In the genomic region with DNA sequence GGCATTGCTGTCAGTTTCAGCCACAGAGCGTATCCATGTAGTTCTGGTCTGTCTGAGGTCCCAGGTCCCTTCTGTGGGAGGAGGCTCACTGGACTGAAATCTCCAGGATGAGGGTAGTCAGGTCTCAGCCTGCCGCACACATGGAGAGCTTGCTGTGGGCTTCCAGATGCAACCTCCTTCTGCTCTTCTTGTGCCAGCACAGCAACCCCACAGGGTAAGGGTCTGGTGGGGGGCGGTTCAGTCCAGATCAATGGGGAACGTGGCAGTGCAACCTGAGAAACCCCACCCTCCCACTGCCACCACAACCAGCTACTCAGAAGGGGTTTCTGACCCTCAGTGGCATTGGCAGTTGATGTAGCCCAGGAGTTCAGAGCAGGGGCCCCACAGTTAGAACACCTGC, we compare ENCODE assay signal across 19 cellular contexts.
DNase-seq lines count a peak whose midpoint lies in the region; ATAC-seq and TF ChIP-seq lines count a peak whose summit lies in the region.
"Had no signal": no experiment of that assay in that cellular context is flagged by ENCODE, and none has a peak within 500 bp of the region (broad histone marks: within the 10 kb centered on the region; RNA-seq: fewer than 3 reads in every experiment).

No MANE protein-coding gene starts in this region.

- intact Hi-C loops in cardiac septum (cut with DNase I) = no loop called here
- intact Hi-C loops in Right ventricle myocardium inferior (cut with DNase I) = no loop called here
- intact Hi-C loops in sigmoid colon (cut with DNase I) = loop anchor here (10.0 kb wide), 1 partner anchor 119 kb away; no protein-coding TSS in a partner anchor

- no peaks in the 10 kb centered on the region for H3K4me1 Mint-ChIP-seq in chondrocyte (ENCODE audit: low read depth)
- H3K4me1 Mint-ChIP-seq: CD4-positive, CD25-positive, alpha-beta regulatory T cell had no signal

- TF ChIP-seq CTCF in GM13977 (IDR thresholded peaks at IDR 0.05; ENCODE audit: extremely low read depth, insufficient read depth, missing control alignments) (no peak), chondrocyte (IDR thresholded peaks at IDR 0.05) (no peak), sigmoid colon (IDR thresholded peaks at IDR 0.05) (no peak)

- H3K27me3 ChIP-seq in sigmoid colon = no peaks in the 10 kb centered on the region

- no peaks in the 10 kb centered on the region for H3K9me3 ChIP-seq in sigmoid colon
- H3K9me3 ChIP-seq: Caco-2 had no signal

- H3K27ac Mint-ChIP-seq in chondrocyte (ENCODE audit: unreplicated experiment) = no peak overlapping the region
- H3K27ac Mint-ChIP-seq: CD4-positive, CD25-positive, alpha-beta regulatory T cell had no signal

- in situ Hi-C loops in GM13977 (cut with MboI; ENCODE audit: low pct_unique_long_range_greater_than_20kb, low sequenced_read_pairs, unreplicated experiment) = no loop called here

- ATAC-seq in Right ventricle myocardium inferior (no peak), HG02588 (IDR thresholded peaks at IDR 0.05; ENCODE audit: unreplicated experiment) (no peak)
- ATAC-seq: HCT116 had no signal

- no peak overlapping the region for H3K4me3 ChIP-seq in sigmoid colon

- H3K4me3 Mint-ChIP-seq in chondrocyte (ENCODE audit: unreplicated experiment) = no peak overlapping the region
- H3K4me3 Mint-ChIP-seq: CD4-positive, CD25-positive, alpha-beta regulatory T cell had no signal

- DNase-seq in cardiac septum (ENCODE audit: low spot score) (peak; percentile 57), Right ventricle myocardium inferior (ENCODE audit: missing footprints) (no peak), GM13977 (ENCODE audit: low spot score) (peak; percentile 3), chondrocyte (ENCODE audit: low spot score) (peak; percentile 62), sigmoid colon (peak; percentile 50), substantia nigra (lab: John Stamatoyannopoulos, UW) (no peak)
- DNase-seq: Caco-2; CD4-positive, CD25-positive, alpha-beta regulatory T cell; DMS 273 treated with DMSO at 0.1 percent for 48 hours; KG1; NCI-H1092; NCI-H1436; NCI-H187 treated with DMSO at 0.1 percent for 48 hours; NCI-H2107; NCI-H446 treated with DMSO at 0.1 percent for 48 hours; NCI-H526 treated with DMSO at 0.1 percent for 48 hours had no signal

- no peaks in the 10 kb centered on the region for H3K9me3 Mint-ChIP-seq in chondrocyte (ENCODE audit: low read depth)
- H3K9me3 Mint-ChIP-seq: CD4-positive, CD25-positive, alpha-beta regulatory T cell had no signal

- H3K36me3 ChIP-seq in sigmoid colon = peaks cover 6 to 35% (median 9%) of the 10 kb centered on the region in 4 donors

- peaks cover 2% of the 10 kb centered on the region for H3K36me3 Mint-ChIP-seq in chondrocyte (ENCODE audit: low read depth)

- H3K4me1 ChIP-seq in sigmoid colon = no peaks in the 10 kb centered on the region
- H3K4me1 ChIP-seq: Caco-2 had no signal

- TF ChIP-seq POLR2A in sigmoid colon (IDR thresholded peaks at IDR 0.05) = no peak

- no peak for TF ChIP-seq EP300 in sigmoid colon (IDR thresholded peaks at IDR 0.05)

- no peaks in the 10 kb centered on the region for H3K27me3 Mint-ChIP-seq in chondrocyte (ENCODE audit: low read depth)
- H3K27me3 Mint-ChIP-seq: CD4-positive, CD25-positive, alpha-beta regulatory T cell had no signal

- 96 to 98% methylated on average over 4 of the region's 4 CpGs for WGBS in sigmoid colon, 2 donors

- no peak overlapping the region for H3K27ac ChIP-seq in sigmoid colon
- H3K27ac ChIP-seq in substantia nigra (ENCODE audit: low read depth, low read length, poor library complexity, severe bottlenecking) = no peak overlapping the region
- H3K27ac ChIP-seq: RWPE1 had no signal

Comparison
In these comparisons a context has a peak if more than half of its experiments do, and no peak if none do; other contexts are left out.
1. DNase-seq: peak in cardiac septum (single experiment), GM13977 (single experiment), chondrocyte (single experiment) and sigmoid colon (single experiment); none in Right ventricle myocardium inferior (single experiment) and substantia nigra (0 of 49).